10 cellular contexts compared by ENCODE assay signal in genomic region chr14:31166271-31166561, GRCh38. TPM values are rescaled to one million over a fixed set of nuclear protein-coding genes. Genes with fewer than 3 reads are reported as not detected.
A peak's percentile ranks its signal among the peaks of the same experiment; 100 is the strongest.
DNase-seq lines count a peak whose midpoint lies in the region; ATAC-seq and TF ChIP-seq lines count a peak whose summit lies in the region.
"Had no signal": no experiment of that assay in that cellular context is flagged by ENCODE, and none has a peak within 500 bp of the region (broad histone marks: within the 10 kb centered on the region; RNA-seq: fewer than 3 reads in every experiment).

No MANE protein-coding gene starts in this region.

- H3K4me3 ChIP-seq in lower lobe of right lung (no peak overlapping the region), transverse colon (no peak overlapping the region)

- peaks cover 38% of the 10 kb centered on the region for H3K4me1 ChIP-seq in lower lobe of right lung
- peaks cover 0 to 20% (median 3%) of the 10 kb centered on the region in 4 donors for H3K4me1 ChIP-seq in transverse colon

- no peaks in the 10 kb centered on the region for H3K27me3 Mint-ChIP-seq in effector memory CD8-positive, alpha-beta T cell

- peaks cover 2 to 4% of the 10 kb centered on the region in 2 donors for H3K4me1 Mint-ChIP-seq in effector memory CD8-positive, alpha-beta T cell (ENCODE audit: low read depth in 2 of 2)

- WGBS in transverse colon (ENCODE audit: low coverage in 1 of 2), 2 donors = 80 to 88% methylated on average over 3 of the region's 3 CpGs

- H3K36me3 Mint-ChIP-seq in effector memory CD8-positive, alpha-beta T cell (ENCODE audit: insufficient read depth) = peaks cover 83% of the 10 kb centered on the region
- peaks cover 0 to 8% of the 10 kb centered on the region in 2 donors for H3K36me3 Mint-ChIP-seq in activated naive CD4-positive, alpha-beta T cell treated with anti-CD3 and anti-CD28 coated beads, Interleukin-2, amount 50 U/mL, for 72 hours

- H3K27ac Mint-ChIP-seq in effector memory CD8-positive, alpha-beta T cell = peak overlapping the region; percentile 17 to 81
- H3K27ac Mint-ChIP-seq in activated naive CD4-positive, alpha-beta T cell treated with anti-CD3 and anti-CD28 coated beads, Interleukin-2, amount 50 U/mL, for 72 hours = peak overlapping the region in 1 of 2 donors; percentile 16

- H3K27ac ChIP-seq in lower lobe of right lung = peak overlapping the region; percentile 55
- H3K27ac ChIP-seq in transverse colon = peak overlapping the region; percentile 63 to 73 (median 66)

- H3K36me3 ChIP-seq in lower lobe of right lung (peaks cover 93% of the 10 kb centered on the region), transverse colon (peaks cover 0 to 79% (median 25%) of the 10 kb centered on the region in 4 donors)

- ATAC-seq in effector memory CD8-positive, alpha-beta T cell (replicated peaks) = no peak
- ATAC-seq in lower lobe of right lung (peak in 1 of 2 donors; percentile 29), GM18870 (IDR thresholded peaks at IDR 0.05; ENCODE audit: unreplicated experiment) (no peak)
- no peak for ATAC-seq in activated naive CD4-positive, alpha-beta T cell treated with anti-CD3 and anti-CD28 coated beads, Interleukin-2, amount 50 U/mL, for 72 hours

- no peak overlapping the region for H3K4me3 Mint-ChIP-seq in effector memory CD8-positive, alpha-beta T cell

- H3K27me3 ChIP-seq in lower lobe of right lung (ENCODE audit: low read depth) (no peaks in the 10 kb centered on the region), transverse colon (no peaks in the 10 kb centered on the region)

- DNase-seq in NCI-H2227 treated with DMSO at 0.1 percent for 48 hours (lab: John Stamatoyannopoulos, UW) (peak; percentile 2), NCI-H2227 (lab: John Stamatoyannopoulos, UW; ENCODE audit: unreplicated experiment) (no peak), lower lobe of right lung (no peak), transverse colon (no peak)
- DNase-seq in effector memory CD8-positive, alpha-beta T cell = no peak
- no peak for DNase-seq in activated naive CD4-positive, alpha-beta T cell treated with anti-CD3 and anti-CD28 coated beads, Interleukin-2, amount 50 U/mL, for 72 hours (ENCODE audit: low spot score in 2 of 2)
- DNase-seq in stimulated activated naive CD4-positive, alpha-beta T cell (lab: John Stamatoyannopoulos, UW) = no peak
- DNase-seq: 8988T, NCI-H2081 had no signal

- H3K9me3 Mint-ChIP-seq in effector memory CD8-positive, alpha-beta T cell = no peaks in the 10 kb centered on the region
- no peaks in the 10 kb centered on the region for H3K9me3 Mint-ChIP-seq in activated naive CD4-positive, alpha-beta T cell treated with anti-CD3 and anti-CD28 coated beads, Interleukin-2, amount 50 U/mL, for 72 hours

- no peak for TF ChIP-seq POLR2A in transverse colon (IDR thresholded peaks at IDR 0.05)

- in situ Hi-C loops in transverse colon (cut with MboI; ENCODE audit: low pct_ligation_motif_present in 1 of 4, low pct_unique_long_range_greater_than_20kb in 1 of 4, low sequenced_read_pairs in 3 of 4) = loop anchor here in 3 of 4 donors (25.0 kb wide), 1 partner anchor 196 kb away; no protein-coding TSS in a partner anchor

- no peak for TF ChIP-seq EP300 in transverse colon (IDR thresholded peaks at IDR 0.05; ENCODE audit: low read depth)

- TF ChIP-seq CTCF in lower lobe of right lung (IDR thresholded peaks at IDR 0.05) (no peak), transverse colon (IDR thresholded peaks at IDR 0.05) (no peak)

- intact Hi-C loops in lower lobe of right lung (cut with DNase I) = no loop called here
- intact Hi-C loops in transverse colon (cut with DNase I; ENCODE audit: low total_unique reads) = no loop called here

- H3K9me3 ChIP-seq in lower lobe of right lung (no peaks in the 10 kb centered on the region), transverse colon (no peaks in the 10 kb centered on the region)

RNA-seq across cellular contexts. Expression of gene HECTD1, which starts 41.4 kb away (rescaled TPM):
- 166 TPM for total RNA-seq in lower lobe of right lung
- 100 to 1,000 TPM; 111 to 237 (median 154) TPM for total RNA-seq in transverse colon
- 10 to 100 TPM; 75.5 to 87.5 TPM for total RNA-seq in activated naive CD4-positive, alpha-beta T cell treated with anti-CD3 and anti-CD28 coated beads, Interleukin-2, amount 50 U/mL, for 72 hours
